12 cellular contexts compared by ENCODE assay signal in the genomic region with DNA sequence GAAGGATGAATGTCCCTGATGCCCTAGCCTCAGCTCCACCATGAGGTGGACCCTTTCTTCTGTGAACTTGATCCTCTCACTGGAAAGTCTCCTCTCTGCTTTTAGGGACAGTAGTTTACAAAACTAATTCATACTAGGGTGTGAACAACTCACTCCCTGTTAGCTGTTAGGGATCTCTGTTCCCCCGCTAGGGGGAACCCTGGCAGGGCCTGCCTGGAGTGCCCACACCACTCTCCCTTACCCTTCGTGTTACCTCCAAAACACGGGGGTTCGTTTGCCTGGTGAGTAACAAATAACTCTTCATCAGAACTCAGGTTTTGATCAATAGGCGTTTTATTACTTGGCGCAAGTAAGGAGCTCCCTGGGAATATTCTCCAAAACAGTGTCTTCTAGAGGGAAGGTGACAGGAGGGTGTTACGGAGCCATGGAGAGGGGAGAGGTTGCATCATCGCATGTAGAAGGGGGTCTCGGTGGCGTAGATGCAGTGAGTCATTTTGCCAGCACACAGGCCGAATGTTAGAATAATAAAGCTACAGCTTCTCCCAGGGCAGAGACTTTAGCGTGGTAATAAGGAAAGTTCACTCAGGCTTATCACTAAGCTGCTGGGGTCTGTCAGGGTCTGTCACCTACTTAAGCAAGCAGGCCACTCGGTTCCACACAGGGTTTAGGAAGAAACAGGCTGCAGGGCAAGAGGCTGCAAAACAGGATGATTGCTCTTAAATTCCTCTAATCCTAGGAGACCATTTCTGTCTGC. TPM values are rescaled to one million over a fixed set of nuclear protein-coding genes. Genes with fewer than 3 reads are reported as not detected.
A peak's percentile ranks its signal among the peaks of the same experiment; 100 is the strongest.
DNase-seq lines count a peak whose midpoint lies in the region; ATAC-seq and TF ChIP-seq lines count a peak whose summit lies in the region.
"Had no signal": no experiment of that assay in that cellular context is flagged by ENCODE, and none has a peak within 500 bp of the region (broad histone marks: within the 10 kb centered on the region; RNA-seq: fewer than 3 reads in every experiment).

No MANE protein-coding gene starts in this region.

- TF ChIP-seq CTCF in RWPE2 (IDR thresholded peaks at IDR 0.05; ENCODE audit: poor library complexity, severe bottlenecking) (peak; percentile 11), gastroesophageal sphincter (IDR thresholded peaks at IDR 0.05) (peak in 2 of 4 experiments; percentile 20 to 35)

- no peaks in the 10 kb centered on the region for H4K20me1 ChIP-seq in BLaER1 treated with 17β-estradiol and CSF1 and Interleukin-3, amounts not matched to agents 10 nM and 100 nM

- no peak overlapping the region for H3K4me3 ChIP-seq in BLaER1 treated with 17β-estradiol and CSF1 and Interleukin-3, amounts not matched to agents 10 nM and 100 nM
- H3K4me3 ChIP-seq in RWPE2 (ENCODE audit: severe bottlenecking), result no peak overlapping the region
- H3K4me3 ChIP-seq in gastroesophageal sphincter, result no peak overlapping the region

- H3K4me1 Mint-ChIP-seq in activated naive CD4-positive, alpha-beta T cell treated with anti-CD3 and anti-CD28 coated beads, Interleukin-2, amount 10 ng/mL, durations not matched to agents 7 days and 5 days, result peaks cover 2% of the 10 kb centered on the region
- H3K4me1 Mint-ChIP-seq: natural killer cell had no signal

- no peaks in the 10 kb centered on the region for H3K27me3 ChIP-seq in BLaER1 treated with 17β-estradiol and CSF1 and Interleukin-3, amounts not matched to agents 10 nM and 100 nM
- H3K27me3 ChIP-seq in RWPE2 (ENCODE audit: insufficient read depth, poor library complexity, severe bottlenecking) (no peaks in the 10 kb centered on the region), gastroesophageal sphincter (no peaks in the 10 kb centered on the region)

- H3K27ac Mint-ChIP-seq in activated naive CD4-positive, alpha-beta T cell treated with anti-CD3 and anti-CD28 coated beads, Interleukin-2, amount 10 ng/mL, durations not matched to agents 7 days and 5 days, result no peak overlapping the region
- H3K27ac Mint-ChIP-seq: CD8-positive, alpha-beta T cell; natural killer cell had no signal

- H3K27me3 Mint-ChIP-seq in activated naive CD4-positive, alpha-beta T cell treated with anti-CD3 and anti-CD28 coated beads, Interleukin-2, amount 10 ng/mL, durations not matched to agents 7 days and 5 days, result peaks cover 14% of the 10 kb centered on the region

- H3K36me3 Mint-ChIP-seq in activated naive CD4-positive, alpha-beta T cell treated with anti-CD3 and anti-CD28 coated beads, Interleukin-2, amount 10 ng/mL, durations not matched to agents 7 days and 5 days, result no peaks in the 10 kb centered on the region
- H3K36me3 Mint-ChIP-seq: CD8-positive, alpha-beta T cell; natural killer cell had no signal

- H3K4me1 ChIP-seq in BLaER1 treated with 17β-estradiol and CSF1 and Interleukin-3, amounts not matched to agents 10 nM and 100 nM, result peaks cover 18 to 39% (median 33%) of the 10 kb centered on the region in 10 experiments
- H3K4me1 ChIP-seq in RWPE2 (ENCODE audit: insufficient read depth, poor library complexity, severe bottlenecking) (no peaks in the 10 kb centered on the region), gastroesophageal sphincter (peaks cover 0 to 54% (median 21%) of the 10 kb centered on the region in 3 donors)

- no peaks in the 10 kb centered on the region for H3K9me3 ChIP-seq in BLaER1 treated with 17β-estradiol and CSF1 and Interleukin-3, amounts not matched to agents 10 nM and 100 nM (replicated peaks in 1 of 11)
- H3K9me3 ChIP-seq in RWPE2 (ENCODE audit: severe bottlenecking) (no peaks in the 10 kb centered on the region), gastroesophageal sphincter (no peaks in the 10 kb centered on the region)

- WGBS in gastroesophageal sphincter (ENCODE audit: low coverage in 1 of 2), 2 donors, result 41 to 48% methylated on average over 6 to 12 of the region's 13 CpGs

- no peak for ATAC-seq in RWPE2 (ENCODE audit: low read depth)
- ATAC-seq in gastroesophageal sphincter, result no peak
- no peak for ATAC-seq in HG02798 (IDR thresholded peaks at IDR 0.05; ENCODE audit: poor library complexity, unreplicated experiment)
- ATAC-seq in GM21619 (IDR thresholded peaks at IDR 0.05; ENCODE audit: unreplicated experiment), result no peak
- ATAC-seq: CD8-positive, alpha-beta T cell; natural killer cell had no signal

- TF ChIP-seq EP300 in gastroesophageal sphincter (IDR thresholded peaks at IDR 0.05), result no peak

- H3K9me3 Mint-ChIP-seq in activated naive CD4-positive, alpha-beta T cell treated with anti-CD3 and anti-CD28 coated beads, Interleukin-2, amount 10 ng/mL, durations not matched to agents 7 days and 5 days, result no peaks in the 10 kb centered on the region
- H3K9me3 Mint-ChIP-seq: CD8-positive, alpha-beta T cell; natural killer cell had no signal

- DNase-seq in RWPE2 (ENCODE audit: low spot score) (no peak), retina (peak; percentile 30), cerebellar nuclear complex (lab: John Stamatoyannopoulos, UW) (no peak)
- no peak for DNase-seq in activated naive CD4-positive, alpha-beta T cell treated with anti-CD3 and anti-CD28 coated beads, Interleukin-2, amount 10 ng/mL, durations not matched to agents 7 days and 5 days
- DNase-seq: CD8-positive, alpha-beta T cell; natural killer cell; T-helper 9 cell had no signal

- H3K9ac ChIP-seq in BLaER1 treated with 17β-estradiol and CSF1 and Interleukin-3, amounts not matched to agents 10 nM and 100 nM, result 0 out of 22 replicates have a peak overlapping the region, but pooled peaks of 1 of the 11 experiments have one; percentile 2

- TF ChIP-seq POLR2A in gastroesophageal sphincter (IDR thresholded peaks at IDR 0.05), result no peak

- H3K4me2 ChIP-seq in BLaER1 treated with 17β-estradiol and CSF1 and Interleukin-3, amounts not matched to agents 10 nM and 100 nM, result peak overlapping the region in 8 of 11 experiments; percentile 70 to 88 (median 82); a peak in 11 of 22 replicates

- CTCF ChIA-PET in activated naive CD4-positive, alpha-beta T cell treated with anti-CD3 and anti-CD28 coated beads, Interleukin-2, amount 10 ng/mL, durations not matched to agents 7 days and 5 days (lab: Charles Lee), result no interaction called here

- H3K4me3 Mint-ChIP-seq in activated naive CD4-positive, alpha-beta T cell treated with anti-CD3 and anti-CD28 coated beads, Interleukin-2, amount 10 ng/mL, durations not matched to agents 7 days and 5 days, result no peak overlapping the region
- H3K4me3 Mint-ChIP-seq: CD8-positive, alpha-beta T cell; natural killer cell had no signal

- H3K27ac ChIP-seq in BLaER1 treated with 17β-estradiol and CSF1 and Interleukin-3, amounts not matched to agents 10 nM and 100 nM, result peak overlapping the region in 1 of 11 experiments; percentile 75; a peak in 1 of 22 replicates
- H3K27ac ChIP-seq in RWPE2 (ENCODE audit: poor library complexity, severe bottlenecking) (no peak overlapping the region), gastroesophageal sphincter (peak overlapping the region; percentile 1 to 77 (median 66))
- H3K27ac ChIP-seq: epithelial cell of prostate had no signal

- no peaks in the 10 kb centered on the region for H3K36me3 ChIP-seq in BLaER1 treated with 17β-estradiol and CSF1 and Interleukin-3, amounts not matched to agents 10 nM and 100 nM
- H3K36me3 ChIP-seq in RWPE2 (ENCODE audit: low read depth) (no peaks in the 10 kb centered on the region), gastroesophageal sphincter (no peaks in the 10 kb centered on the region)

RNA-seq across cellular contexts. Expression of gene C11orf96, which starts 45.8 kb away (rescaled TPM):
- 100 to 1,000 TPM in 1 of 4 donors, 10 to 100 TPM in 3; 47.0 to 723 (median 71.2) TPM for total RNA-seq in gastroesophageal sphincter

RNA-seq across cellular contexts. Expression of gene ACCSL, which starts 59.6 kb away (rescaled TPM):
- not detected for total RNA-seq in gastroesophageal sphincter
- total RNA-seq: CD8-positive, alpha-beta T cell; natural killer cell had no signal
